Comparison of ENCODE assay signal across 11 cellular contexts in the genomic region with DNA sequence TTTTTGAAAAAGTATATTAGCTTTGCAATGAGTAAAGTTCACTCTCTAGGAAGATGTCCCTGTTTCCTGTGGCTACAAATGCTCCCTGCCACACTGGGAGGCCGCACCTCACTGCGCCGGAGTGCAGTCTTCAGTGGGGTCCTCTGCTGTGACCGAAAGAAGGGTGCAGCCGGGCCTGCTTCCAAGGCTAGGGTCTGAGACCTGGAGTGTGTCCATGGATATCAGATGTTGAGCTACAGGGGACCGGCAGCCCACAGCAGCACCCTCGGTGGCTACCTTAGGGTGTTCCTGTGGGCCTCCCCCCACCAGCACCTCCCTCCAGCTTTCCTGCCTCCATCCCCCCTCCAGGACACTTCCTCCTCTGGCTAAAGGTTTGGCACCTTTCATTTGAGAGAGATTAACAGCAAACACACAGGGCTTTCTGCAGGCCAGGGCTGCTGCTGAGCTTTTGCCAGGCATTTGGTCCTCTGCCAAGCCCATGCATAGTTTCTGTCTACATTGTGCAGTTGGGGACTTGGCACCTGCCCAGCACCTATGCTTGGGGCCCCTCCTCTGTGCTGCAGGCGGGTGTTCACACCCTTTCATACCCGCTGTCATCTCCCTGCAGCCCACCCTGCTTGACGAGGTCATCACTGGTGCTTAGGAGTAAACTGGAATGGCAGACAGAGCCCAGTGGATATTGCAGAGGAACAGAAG. TPM values are rescaled to one million over a fixed set of nuclear protein-coding genes. Genes with fewer than 3 reads are reported as not detected.
DNase-seq lines count a peak whose midpoint lies in the region; ATAC-seq and TF ChIP-seq lines count a peak whose summit lies in the region.
"Had no signal": no experiment of that assay in that cellular context is flagged by ENCODE, and none has a peak within 500 bp of the region (broad histone marks: within the 10 kb centered on the region; RNA-seq: fewer than 3 reads in every experiment).

No MANE protein-coding gene starts in this region.

- H3K4me3 ChIP-seq in right atrium auricular region (no peak overlapping the region), RWPE2 (ENCODE audit: severe bottlenecking) (no peak overlapping the region)
- H3K4me3 ChIP-seq: gastrocnemius medialis had no signal

- peaks cover 0 to 16% of the 10 kb centered on the region in 2 donors for H3K4me1 ChIP-seq in right atrium auricular region
- H3K4me1 ChIP-seq in RWPE2 (ENCODE audit: insufficient read depth, poor library complexity, severe bottlenecking): no peaks in the 10 kb centered on the region
- H3K4me1 ChIP-seq: gastrocnemius medialis had no signal

- DNase-seq in Right ventricle myocardium inferior (ENCODE audit: missing footprints) (no peak), right atrium auricular region (ENCODE audit: low spot score) (no peak), RWPE2 (ENCODE audit: low spot score) (no peak), left cardiac atrium (peak; percentile 37), ureter (ENCODE audit: low spot score) (peak; percentile 68), putamen (ENCODE audit: low spot score) (no peak), HT-29 (ENCODE audit: low spot score) (no peak)
- DNase-seq: nephron progenitor cell, T-helper 2 cell had no signal

- TF ChIP-seq CTCF in right atrium auricular region (IDR thresholded peaks at IDR 0.05): no peak
- TF ChIP-seq CTCF in RWPE2 (IDR thresholded peaks at IDR 0.05; ENCODE audit: poor library complexity, severe bottlenecking): no peak

- peak; percentile 51 for ATAC-seq in Right ventricle myocardium inferior
- ATAC-seq in RWPE2 (ENCODE audit: low read depth): peak; percentile 40
- peak; percentile 53 to 66 for ATAC-seq in left cardiac atrium
- ATAC-seq in GM18861 (IDR thresholded peaks at IDR 0.05; ENCODE audit: unreplicated experiment): no peak
- ATAC-seq: gastrocnemius medialis had no signal

- intact Hi-C loops in Right ventricle myocardium inferior (cut with DNase I): no loop called here
- intact Hi-C loops in left cardiac atrium (cut with DNase I): no loop called here

- no peak overlapping the region for H3K27ac ChIP-seq in right atrium auricular region
- H3K27ac ChIP-seq in RWPE2 (ENCODE audit: poor library complexity, severe bottlenecking): no peak overlapping the region
- H3K27ac ChIP-seq: gastrocnemius medialis had no signal

- H3K9me3 ChIP-seq in right atrium auricular region (no peaks in the 10 kb centered on the region), RWPE2 (ENCODE audit: severe bottlenecking) (no peaks in the 10 kb centered on the region)
- H3K9me3 ChIP-seq: gastrocnemius medialis had no signal

- H3K36me3 ChIP-seq in right atrium auricular region: no peaks in the 10 kb centered on the region
- H3K36me3 ChIP-seq in RWPE2 (ENCODE audit: low read depth): no peaks in the 10 kb centered on the region
- H3K36me3 ChIP-seq: gastrocnemius medialis had no signal

- no peaks in the 10 kb centered on the region for H3K27me3 ChIP-seq in right atrium auricular region
- no peaks in the 10 kb centered on the region for H3K27me3 ChIP-seq in RWPE2 (ENCODE audit: insufficient read depth, poor library complexity, severe bottlenecking)
- H3K27me3 ChIP-seq: gastrocnemius medialis had no signal

RNA-seq across cellular contexts. Expression of a gene that starts 33.8 kb away (rescaled TPM):
- total RNA-seq in Right ventricle myocardium inferior (38.1 TPM), right atrium auricular region (10 to 100 TPM; 58.4 to 76.4 TPM), left cardiac atrium (10 to 100 TPM; 36.1 to 58.3 TPM), ureter (192 TPM)
- 0.74 and 0.78 TPM in 2 replicates for total RNA-seq in HT-29 (2014; rRNA removed; shearing (Covaris generic))

Comparison
In these comparisons a context has a peak if more than half of its experiments do, and no peak if none do; other contexts are left out.
1. DNase-seq: peak in left cardiac atrium (single experiment) and ureter (single experiment); none in Right ventricle myocardium inferior (single experiment), right atrium auricular region (single experiment), RWPE2 (single experiment), putamen (single experiment) and HT-29 (single experiment).
2. RNA of a gene that starts 33.8 kb away (total RNA-seq): 192 TPM in ureter (single experiment), 58.4 to 76.4 TPM in right atrium auricular region, 36.1 to 58.3 TPM in left cardiac atrium and 38.1 TPM in Right ventricle myocardium inferior (single experiment); 0.74 to 0.78 TPM in HT-29; every median in the first group is over 10 times any median in the second.